24 cellular contexts compared by ENCODE assay signal in the genomic region with DNA sequence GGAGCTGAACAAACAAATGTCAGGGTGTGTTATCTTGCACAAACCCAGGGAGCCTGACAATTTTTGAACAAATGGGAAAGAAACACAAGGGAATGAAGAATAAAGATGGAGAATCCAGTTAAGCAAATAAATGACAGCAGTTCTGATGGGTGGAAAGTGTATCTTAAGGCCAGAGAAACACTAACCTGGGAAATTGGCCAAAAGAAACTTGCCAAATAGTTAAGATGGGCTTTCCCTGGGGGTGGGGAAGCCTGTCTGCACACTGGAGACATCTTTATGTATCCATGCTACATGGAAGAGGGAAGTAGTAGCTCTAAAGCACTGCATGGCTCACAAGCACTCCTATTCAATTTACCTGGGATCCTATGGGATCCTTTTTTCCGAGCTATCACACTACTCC. TPM values are rescaled to one million over a fixed set of nuclear protein-coding genes. Genes with fewer than 3 reads are reported as not detected.
DNase-seq lines count a peak whose midpoint lies in the region; ATAC-seq and TF ChIP-seq lines count a peak whose summit lies in the region.
"Had no signal": no experiment of that assay in that cellular context is flagged by ENCODE, and none has a peak within 500 bp of the region (broad histone marks: within the 10 kb centered on the region; RNA-seq: fewer than 3 reads in every experiment).

No MANE protein-coding gene starts in this region.

- DNase-seq in EH (ENCODE audit: low read depth), result peak; percentile 66
- DNase-seq in NCI-H446 (lab: John Stamatoyannopoulos, UW), result peak; percentile 26 to 90
- DNase-seq in endodermal cell, result peak; percentile 1
- no peak for DNase-seq in left lobe of liver (ENCODE audit: low spot score)
- DNase-seq in NCI-H128 (lab: John Stamatoyannopoulos, UW; ENCODE audit: unreplicated experiment), result no peak
- no peak for DNase-seq in activated CD4-positive, alpha-beta memory T cell treated with anti-CD3 and anti-CD28 coated beads for 36 hours
- DNase-seq in esophagus squamous epithelium (lab: John Stamatoyannopoulos, UW), result no peak
- DNase-seq: 8988T; ACHN; BE2C; C1 segment of cervical spinal cord; CD4-positive, alpha-beta memory T cell; CD4-positive, CD25-positive, alpha-beta regulatory T cell; CD8-positive, alpha-beta memory T cell; COR-L47; DMS 273 treated with DMSO at 0.1 percent for 48 hours; DMS153; DMS53; DMS79; DND-41; GF-D8 had no signal

- H3K9ac ChIP-seq in endodermal cell (ENCODE audit: extremely low read depth, low read length, poor library complexity, severe bottlenecking), result no peak overlapping the region
- H3K9ac ChIP-seq: BLaER1 had no signal

- no peaks in the 10 kb centered on the region for H3K36me3 ChIP-seq in endodermal cell (ENCODE audit: control insufficient read depth, insufficient read depth, low read length)
- H3K36me3 ChIP-seq in esophagus squamous epithelium, result peaks cover 0 to 23% (median 0%) of the 10 kb centered on the region in 3 donors
- H3K36me3 ChIP-seq: BE2C, BLaER1 had no signal

- H3K4me3 Mint-ChIP-seq in endodermal cell, result no peak overlapping the region
- H3K4me3 Mint-ChIP-seq in activated CD4-positive, alpha-beta memory T cell treated with anti-CD3 and anti-CD28 coated beads for 36 hours, result no peak overlapping the region
- H3K4me3 Mint-ChIP-seq: CD14-positive monocyte; CD4-positive, alpha-beta memory T cell; CD4-positive, CD25-positive, alpha-beta regulatory T cell; CD8-positive, alpha-beta memory T cell had no signal

- peaks cover 54% of the 10 kb centered on the region for H3K36me3 Mint-ChIP-seq in endodermal cell (ENCODE audit: low read depth)
- peaks cover 18% of the 10 kb centered on the region for H3K36me3 Mint-ChIP-seq in activated CD4-positive, alpha-beta memory T cell treated with anti-CD3 and anti-CD28 coated beads for 36 hours
- H3K36me3 Mint-ChIP-seq: CD14-positive monocyte had no signal

- no peaks in the 10 kb centered on the region for H3K27me3 ChIP-seq in endodermal cell (ENCODE audit: control insufficient read depth, insufficient read depth, low read length, poor library complexity, severe bottlenecking)
- H3K27me3 ChIP-seq in esophagus squamous epithelium, result no peaks in the 10 kb centered on the region
- H3K27me3 ChIP-seq: BE2C, BLaER1 had no signal

- peaks cover 20% of the 10 kb centered on the region for H3K9me3 Mint-ChIP-seq in endodermal cell
- peaks cover 13% of the 10 kb centered on the region for H3K9me3 Mint-ChIP-seq in activated CD4-positive, alpha-beta memory T cell treated with anti-CD3 and anti-CD28 coated beads for 36 hours

- H3K27ac ChIP-seq in endodermal cell (ENCODE audit: low read depth, low read length) (no peak overlapping the region), esophagus squamous epithelium (no peak overlapping the region)
- H3K27ac ChIP-seq: BLaER1 had no signal

- TF ChIP-seq CTCF in endodermal cell (conservative IDR thresholded peaks at IDR 0.05) (no peak), esophagus squamous epithelium (IDR thresholded peaks at IDR 0.05) (no peak)

- ATAC-seq in left lobe of liver, result peak; percentile 42
- no peak for ATAC-seq in HG02571 (IDR thresholded peaks at IDR 0.05; ENCODE audit: unreplicated experiment)

- H3K27ac Mint-ChIP-seq in endodermal cell, result no peak overlapping the region
- no peak overlapping the region for H3K27ac Mint-ChIP-seq in activated CD4-positive, alpha-beta memory T cell treated with anti-CD3 and anti-CD28 coated beads for 36 hours
- H3K27ac Mint-ChIP-seq: CD4-positive, alpha-beta memory T cell; CD4-positive, CD25-positive, alpha-beta regulatory T cell; CD8-positive, alpha-beta memory T cell had no signal

- CTCF ChIA-PET in activated CD4-positive, alpha-beta memory T cell treated with anti-CD3 and anti-CD28 coated beads for 36 hours (lab: Charles Lee), result interaction anchor here (1.3 to 1.6 kb wide), 2 partner anchors 19 to 52 kb away, joined by 5 to 10 read pairs; no protein-coding TSS in a partner anchor

- H3K4me3 ChIP-seq in endodermal cell (ENCODE audit: low read length), result no peak overlapping the region
- H3K4me3 ChIP-seq in esophagus squamous epithelium, result no peak overlapping the region
- H3K4me3 ChIP-seq: BLaER1 had no signal

- H3K4me1 ChIP-seq in endodermal cell (ENCODE audit: control insufficient read depth, insufficient read depth, low read length) (no peaks in the 10 kb centered on the region), esophagus squamous epithelium (no peaks in the 10 kb centered on the region)
- H3K4me1 ChIP-seq: BE2C, BLaER1 had no signal

- TF ChIP-seq POLR2A in esophagus squamous epithelium (IDR thresholded peaks at IDR 0.05), result no peak

- intact Hi-C loops in activated CD4-positive, alpha-beta memory T cell treated with anti-CD3 and anti-CD28 coated beads for 36 hours (cut with micrococcal nuclease), result no loop called here
- intact Hi-C loops in esophagus squamous epithelium (cut with DNase I), result no loop called here

- H3K9me3 ChIP-seq in endodermal cell (ENCODE audit: control insufficient read depth, low read length), result peaks cover 20% of the 10 kb centered on the region
- H3K9me3 ChIP-seq in esophagus squamous epithelium, result peaks cover 0 to 5% (median 0%) of the 10 kb centered on the region in 3 donors
- H3K9me3 ChIP-seq: BE2C had no signal

- POLR2A ChIA-PET in activated CD4-positive, alpha-beta memory T cell treated with anti-CD3 and anti-CD28 coated beads for 36 hours (lab: Charles Lee), result no interaction called here

- H3K27me3 Mint-ChIP-seq in endodermal cell (ENCODE audit: insufficient read depth), result no peaks in the 10 kb centered on the region
- H3K27me3 Mint-ChIP-seq in activated CD4-positive, alpha-beta memory T cell treated with anti-CD3 and anti-CD28 coated beads for 36 hours, result no peaks in the 10 kb centered on the region
- H3K27me3 Mint-ChIP-seq: CD4-positive, alpha-beta memory T cell; CD4-positive, CD25-positive, alpha-beta regulatory T cell had no signal

- no peaks in the 10 kb centered on the region for H3K4me1 Mint-ChIP-seq in endodermal cell
- no peaks in the 10 kb centered on the region for H3K4me1 Mint-ChIP-seq in activated CD4-positive, alpha-beta memory T cell treated with anti-CD3 and anti-CD28 coated beads for 36 hours (ENCODE audit: low read depth)
- H3K4me1 Mint-ChIP-seq: CD8-positive, alpha-beta memory T cell had no signal

- WGBS in endodermal cell (ENCODE audit: insufficient coverage in 1 of 2, insufficient read length in 1 of 2), 2 experiments, result 86 to 100% methylated on average over 1 of the region's 1 CpG
- 86% methylated on average over 1 of the region's 1 CpG; no CpG with 5 or more reads in 1 of the 2 donors for WGBS in esophagus squamous epithelium, 2 donors

RNA-seq across cellular contexts. Expression of gene KLHL3, which starts 23.6 kb away (rescaled TPM):
- total RNA-seq in endodermal cell (10 to 100 TPM; 17.5 to 19.4 TPM), left lobe of liver (10.6 TPM), esophagus squamous epithelium (1 to 10 TPM; 1.7 to 3.8 (median 3.1) TPM)
- 5.6 TPM for polyA plus RNA-seq in endodermal cell (2013, experiment 1 of 2)
- polyA plus RNA-seq in endodermal cell (2013, experiment 2 of 2), result 5.9 TPM
- 1 to 10 TPM; 3.0 to 3.4 TPM for total RNA-seq in activated CD4-positive, alpha-beta memory T cell treated with anti-CD3 and anti-CD28 coated beads for 36 hours
- polyA plus RNA-seq: CD14-positive monocyte had no signal

RNA-seq across cellular contexts. Expression of gene HNRNPA0, which starts 41.9 kb away (rescaled TPM):
- total RNA-seq in endodermal cell (10 to 100 TPM; 50.7 to 61.0 TPM), left lobe of liver (8.6 TPM), esophagus squamous epithelium (10 to 100 TPM in 2 of 4 donors, 1 to 10 TPM in 2; 8.4 to 13.7 (median 9.4) TPM)
- 75.5 TPM for polyA plus RNA-seq in endodermal cell (2013, experiment 1 of 2)
- polyA plus RNA-seq in endodermal cell (2013, experiment 2 of 2), result 72.9 TPM
- total RNA-seq in activated CD4-positive, alpha-beta memory T cell treated with anti-CD3 and anti-CD28 coated beads for 36 hours, result 10 to 100 TPM; 29.2 to 29.6 TPM

Comparison
In these comparisons a context has a peak if more than half of its experiments do, and no peak if none do; other contexts are left out.
1. DNase-seq: peak in EH (single experiment), NCI-H446 (2 of 2) and endodermal cell (single experiment); none in left lobe of liver (single experiment), NCI-H128 (single experiment), activated CD4-positive, alpha-beta memory T cell treated with anti-CD3 and anti-CD28 coated beads for 36 hours (single experiment) and esophagus squamous epithelium (single experiment).